15 cellular contexts compared by ENCODE assay signal in genomic region chr3:53650424-53650823, GRCh38.
DNase-seq lines count a peak whose midpoint lies in the region; ATAC-seq and TF ChIP-seq lines count a peak whose summit lies in the region.
"Had no signal": no experiment of that assay in that cellular context is flagged by ENCODE, and none has a peak within 500 bp of the region (broad histone marks: within the 10 kb centered on the region; RNA-seq: fewer than 3 reads in every experiment).

No MANE protein-coding gene starts in this region.

- H3K27ac Mint-ChIP-seq in activated B cell treated with CpG ODN at 0.5 μM for 24 hours (peak overlapping the region; percentile 30), progenitor cell of endocrine pancreas (no peak overlapping the region)

- CTCF ChIA-PET in activated B cell treated with CpG ODN at 0.5 μM for 24 hours (lab: Charles Lee): no interaction called here

- intact Hi-C loops in activated B cell treated with CpG ODN at 0.5 μM for 24 hours (cut with micrococcal nuclease): no loop called here

- peaks cover 20% of the 10 kb centered on the region for H3K9me3 Mint-ChIP-seq in activated B cell treated with CpG ODN at 0.5 μM for 24 hours
- H3K9me3 Mint-ChIP-seq in progenitor cell of endocrine pancreas (ENCODE audit: low read depth): peaks cover 21% of the 10 kb centered on the region

- H3K4me3 Mint-ChIP-seq in activated B cell treated with CpG ODN at 0.5 μM for 24 hours (no peak overlapping the region), progenitor cell of endocrine pancreas (ENCODE audit: low read depth) (no peak overlapping the region)
- H3K4me3 Mint-ChIP-seq: GM23338 had no signal

- ATAC-seq in GM18520 (IDR thresholded peaks at IDR 0.05; ENCODE audit: unreplicated experiment): peak; percentile 71
- peak; percentile 71 for ATAC-seq in GM19468 (IDR thresholded peaks at IDR 0.05; ENCODE audit: extremely low read depth, unreplicated experiment)
- ATAC-seq in HG02981 (IDR thresholded peaks at IDR 0.05; ENCODE audit: unreplicated experiment): peak; percentile 55
- ATAC-seq in activated B cell treated with CpG ODN at 0.5 μM for 24 hours (ENCODE audit: low read depth): peak; percentile 34
- ATAC-seq: gastroesophageal sphincter, GM23338, lower lobe of right lung had no signal

- TF ChIP-seq CTCF in activated B cell treated with CpG ODN at 0.5 μM for 24 hours (IDR thresholded peaks at IDR 0.05) (no peak), progenitor cell of endocrine pancreas (IDR thresholded peaks at IDR 0.05; ENCODE audit: unreplicated experiment) (no peak)

- H3K27me3 Mint-ChIP-seq in activated B cell treated with CpG ODN at 0.5 μM for 24 hours: peaks cover 10% of the 10 kb centered on the region
- H3K27me3 Mint-ChIP-seq in progenitor cell of endocrine pancreas: peaks cover 5% of the 10 kb centered on the region

- H3K36me3 Mint-ChIP-seq in activated B cell treated with CpG ODN at 0.5 μM for 24 hours (ENCODE audit: low read depth) (peaks cover 2% of the 10 kb centered on the region), progenitor cell of endocrine pancreas (ENCODE audit: insufficient read depth) (peaks cover 3% of the 10 kb centered on the region)

- DNase-seq in activated B cell treated with CpG ODN at 0.5 μM for 24 hours (no peak), progenitor cell of endocrine pancreas (ENCODE audit: low spot score, unreplicated experiment) (no peak), NCI-H446 treated with DMSO at 0.1 percent for 48 hours (lab: John Stamatoyannopoulos, UW) (no peak), retina (no peak), NCI-H128 (lab: John Stamatoyannopoulos, UW; ENCODE audit: unreplicated experiment) (no peak)
- DNase-seq: activated gamma-delta T cell treated with Interleukin-2 at 50 U/mL for 16 hours; Caco-2; lower lobe of right lung; NK-92 treated with Interleukin-12 subunit alpha and Interleukin-12 subunit beta, amount 100 ng/mL, for 24 hours; T-helper 9 cell had no signal

- peaks cover 15% of the 10 kb centered on the region for H3K4me1 Mint-ChIP-seq in activated B cell treated with CpG ODN at 0.5 μM for 24 hours
- no peaks in the 10 kb centered on the region for H3K4me1 Mint-ChIP-seq in progenitor cell of endocrine pancreas (ENCODE audit: low read depth)
- H3K4me1 Mint-ChIP-seq: GM23338 had no signal

- POLR2A ChIA-PET in activated B cell treated with CpG ODN at 0.5 μM for 24 hours (lab: Charles Lee): no interaction called here
